ENCODE assay signal across 1 cellular context in the genomic region with DNA sequence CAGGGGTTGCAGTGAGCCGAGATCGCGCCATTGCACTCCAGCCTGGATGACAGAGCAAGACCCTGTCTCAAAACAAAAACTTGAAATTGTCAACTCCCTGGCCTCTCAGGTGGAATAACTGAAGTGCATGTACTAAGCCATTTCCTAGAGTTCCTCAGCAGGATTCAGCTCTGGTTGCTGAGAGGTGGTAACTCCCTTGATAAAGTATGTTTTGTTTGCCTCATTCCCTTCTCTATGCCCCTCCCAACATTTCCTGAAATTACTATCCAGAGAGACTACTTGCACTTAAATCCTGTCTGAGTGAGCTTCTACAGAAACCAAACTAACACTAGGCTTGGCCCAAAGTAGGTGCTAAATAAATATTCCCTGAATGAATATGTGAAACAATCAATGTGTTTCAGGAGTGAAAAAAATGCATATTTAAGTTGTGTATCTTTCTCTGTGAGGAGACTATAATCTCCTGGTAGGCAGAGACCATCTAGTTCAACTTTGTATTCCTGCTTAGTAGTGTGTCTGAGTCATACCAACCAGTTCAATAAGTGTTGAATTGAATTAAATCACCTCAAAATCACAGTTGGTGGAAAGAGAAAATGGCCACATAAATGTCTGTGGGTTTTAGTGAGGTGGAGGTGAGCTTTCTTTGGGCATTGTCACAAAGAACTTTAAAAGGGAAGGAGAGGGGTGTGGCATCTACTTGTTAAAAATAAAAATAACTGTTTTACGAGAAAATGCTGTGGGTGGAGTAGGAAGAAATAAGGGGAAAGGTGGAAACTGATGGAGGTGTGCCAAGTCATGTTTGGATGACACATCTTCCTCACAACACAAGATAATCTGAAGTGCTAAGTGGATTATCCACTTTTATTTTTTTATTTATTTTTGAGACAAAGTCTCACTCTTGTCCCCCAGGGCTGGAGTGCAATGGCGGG.
TF ChIP-seq lines count a peak whose summit lies in the region.

No MANE protein-coding gene starts in this region.

TF ChIP-seq in A549, 52 proteins besides CTCF, POLR2A, EP300 and RAD21:
- TF ChIP-seq KDM1A (IDR thresholded peaks at IDR 0.05; ENCODE audit: low read depth): no peak
- TF ChIP-seq FOSB (CRISPR knock-in tag; IDR thresholded peaks at IDR 0.05): no peak
- TF ChIP-seq NFE2L2 (conservative IDR thresholded peaks at IDR 0.05; ENCODE audit: low read length): no peak
- TF ChIP-seq HOXB5 (CRISPR knock-in tag; IDR thresholded peaks at IDR 0.05): no peak
- no peak for TF ChIP-seq RCOR1 (IDR thresholded peaks at IDR 0.05; ENCODE audit: low read depth, low read length)
- TF ChIP-seq JUNB (IDR thresholded peaks at IDR 0.05): no peak
- TF ChIP-seq HEYL (CRISPR knock-in tag; IDR thresholded peaks at IDR 0.05): no peak
- TF ChIP-seq GATA3 (IDR thresholded peaks at IDR 0.05; ENCODE audit: borderline replicate concordance): no peak
- TF ChIP-seq TP53 (CRISPR knock-in tag; IDR thresholded peaks at IDR 0.05): no peak
- no peak for TF ChIP-seq JUN (IDR thresholded peaks at IDR 0.05)
- no peak for TF ChIP-seq MYC (IDR thresholded peaks at IDR 0.05; ENCODE audit: borderline replicate concordance, low read length)
- no peak for TF ChIP-seq EHF (CRISPR knock-in tag; IDR thresholded peaks at IDR 0.05)
- no peak for TF ChIP-seq CEBPB (IDR thresholded peaks at IDR 0.05)
- TF ChIP-seq, protein P1, sequence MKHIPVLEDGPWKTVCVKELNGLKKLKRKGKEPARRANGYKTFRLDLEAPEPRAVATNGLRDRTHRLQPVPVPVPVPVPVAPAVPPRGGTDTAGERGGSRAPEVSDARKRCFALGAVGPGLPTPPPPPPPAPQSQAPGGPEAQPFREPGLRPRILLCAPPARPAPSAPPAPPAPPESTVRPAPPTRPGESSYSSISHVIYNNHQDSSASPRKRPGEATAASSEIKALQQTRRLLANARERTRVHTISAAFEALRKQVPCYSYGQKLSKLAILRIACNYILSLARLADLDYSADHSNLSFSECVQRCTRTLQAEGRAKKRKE (CRISPR knock-in tag; IDR thresholded peaks at IDR 0.05; ENCODE audit: low read depth): no peak
- TF ChIP-seq, protein P2, sequence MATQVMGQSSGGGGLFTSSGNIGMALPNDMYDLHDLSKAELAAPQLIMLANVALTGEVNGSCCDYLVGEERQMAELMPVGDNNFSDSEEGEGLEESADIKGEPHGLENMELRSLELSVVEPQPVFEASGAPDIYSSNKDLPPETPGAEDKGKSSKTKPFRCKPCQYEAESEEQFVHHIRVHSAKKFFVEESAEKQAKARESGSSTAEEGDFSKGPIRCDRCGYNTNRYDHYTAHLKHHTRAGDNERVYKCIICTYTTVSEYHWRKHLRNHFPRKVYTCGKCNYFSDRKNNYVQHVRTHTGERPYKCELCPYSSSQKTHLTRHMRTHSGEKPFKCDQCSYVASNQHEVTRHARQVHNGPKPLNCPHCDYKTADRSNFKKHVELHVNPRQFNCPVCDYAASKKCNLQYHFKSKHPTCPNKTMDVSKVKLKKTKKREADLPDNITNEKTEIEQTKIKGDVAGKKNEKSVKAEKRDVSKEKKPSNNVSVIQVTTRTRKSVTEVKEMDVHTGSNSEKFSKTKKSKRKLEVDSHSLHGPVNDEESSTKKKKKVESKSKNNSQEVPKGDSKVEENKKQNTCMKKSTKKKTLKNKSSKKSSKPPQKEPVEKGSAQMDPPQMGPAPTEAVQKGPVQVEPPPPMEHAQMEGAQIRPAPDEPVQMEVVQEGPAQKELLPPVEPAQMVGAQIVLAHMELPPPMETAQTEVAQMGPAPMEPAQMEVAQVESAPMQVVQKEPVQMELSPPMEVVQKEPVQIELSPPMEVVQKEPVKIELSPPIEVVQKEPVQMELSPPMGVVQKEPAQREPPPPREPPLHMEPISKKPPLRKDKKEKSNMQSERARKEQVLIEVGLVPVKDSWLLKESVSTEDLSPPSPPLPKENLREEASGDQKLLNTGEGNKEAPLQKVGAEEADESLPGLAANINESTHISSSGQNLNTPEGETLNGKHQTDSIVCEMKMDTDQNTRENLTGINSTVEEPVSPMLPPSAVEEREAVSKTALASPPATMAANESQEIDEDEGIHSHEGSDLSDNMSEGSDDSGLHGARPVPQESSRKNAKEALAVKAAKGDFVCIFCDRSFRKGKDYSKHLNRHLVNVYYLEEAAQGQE (IDR thresholded peaks at IDR 0.05): no peak
